12 cellular contexts compared by ENCODE assay signal in genomic region chr1:93876284-93876683, GRCh38. TPM values are rescaled to one million over a fixed set of nuclear protein-coding genes. Genes with fewer than 3 reads are reported as not detected.
A peak's percentile ranks its signal among the peaks of the same experiment; 100 is the strongest.
DNase-seq lines count a peak whose midpoint lies in the region; ATAC-seq and TF ChIP-seq lines count a peak whose summit lies in the region.
"Had no signal": no experiment of that assay in that cellular context is flagged by ENCODE, and none has a peak within 500 bp of the region (broad histone marks: within the 10 kb centered on the region; RNA-seq: fewer than 3 reads in every experiment).

No MANE protein-coding gene starts in this region.

- DNase-seq in EH (ENCODE audit: low read depth) (peak; percentile 9), M059J (ENCODE audit: low read depth) (peak; percentile 11), neural progenitor cell (ENCODE audit: low spot score) (no peak), NCI-H1105 treated with DMSO at 0.1 percent for 48 hours (lab: John Stamatoyannopoulos, UW) (no peak), LoVo (ENCODE audit: low spot score) (no peak)
- DNase-seq: activated gamma-delta T cell; DMS79; effector CD8-positive, alpha-beta T cell; NCI-H2029 treated with DMSO at 0.1 percent for 48 hours had no signal

- peaks cover 33% of the 10 kb centered on the region for H3K79me2 ChIP-seq in neural progenitor cell (ENCODE audit: low read depth)

- no peak for ATAC-seq in HG02623 (IDR thresholded peaks at IDR 0.05; ENCODE audit: unreplicated experiment)

- no peak for TF ChIP-seq CTCF in brain (conservative IDR thresholded peaks at IDR 0.05)
- TF ChIP-seq CTCF in neural progenitor cell (IDR thresholded peaks at IDR 0.05) = no peak

- H3K27ac ChIP-seq in neural progenitor cell = no peak overlapping the region
- H3K27ac ChIP-seq: hepatocyte had no signal

- H3K9me3 Mint-ChIP-seq in brain = peaks cover 0 to 2% (median 0%) of the 10 kb centered on the region in 5 experiments
- H3K9me3 Mint-ChIP-seq in neural progenitor cell = no peaks in the 10 kb centered on the region

- H3K4me3 ChIP-seq in neural progenitor cell = no peak overlapping the region
- H3K4me3 ChIP-seq: hepatocyte had no signal

- no peaks in the 10 kb centered on the region for H3K9me3 ChIP-seq in neural progenitor cell (ENCODE audit: low read depth)

- H4K20me1 ChIP-seq in neural progenitor cell (ENCODE audit: low read depth) = peaks cover 12% of the 10 kb centered on the region

- peaks cover 10% of the 10 kb centered on the region for H3K4me1 ChIP-seq in neural progenitor cell

- H3K27ac Mint-ChIP-seq in brain = peak overlapping the region in 1 of 5 experiments; percentile 31
- H3K27ac Mint-ChIP-seq in neural progenitor cell = no peak overlapping the region

- peak overlapping the region; percentile 16 for H3K4me2 ChIP-seq in neural progenitor cell
- H3K4me2 ChIP-seq: hepatocyte had no signal

- H3K27me3 Mint-ChIP-seq in brain (no peaks in the 10 kb centered on the region), neural progenitor cell (ENCODE audit: insufficient read depth, low read depth) (no peaks in the 10 kb centered on the region)

- no peak overlapping the region for H2AFZ ChIP-seq in neural progenitor cell (replicated peaks)
- H2AFZ ChIP-seq: hepatocyte had no signal

- peaks cover 36% of the 10 kb centered on the region for H3K36me3 ChIP-seq in neural progenitor cell

- H3K27me3 ChIP-seq in neural progenitor cell = no peaks in the 10 kb centered on the region
- H3K27me3 ChIP-seq: hepatocyte had no signal

- H3K4me1 Mint-ChIP-seq in brain = peaks cover 36% of the 10 kb centered on the region
- peaks cover 12% of the 10 kb centered on the region for H3K4me1 Mint-ChIP-seq in neural progenitor cell

- H3K36me3 Mint-ChIP-seq in brain (peaks cover 46% of the 10 kb centered on the region), neural progenitor cell (peaks cover 23% of the 10 kb centered on the region)

- peaks cover 23% of the 10 kb centered on the region for H3F3A ChIP-seq in neural progenitor cell (ENCODE audit: low read depth)

- no peak overlapping the region for H3K9ac ChIP-seq in neural progenitor cell

- H3K4me3 Mint-ChIP-seq in brain (peak overlapping the region; percentile 93 to 96 (median 94)), neural progenitor cell (peak overlapping the region; percentile 19)

RNA-seq across cellular contexts. Expression of gene DNTTIP2, which starts 2.7 kb away (rescaled TPM):
- 26.7 and 50.1 TPM in 2 replicates for total RNA-seq in M059J (2014; rRNA removed; shearing (Covaris generic))
- polyA plus RNA-seq in brain (ENCODE audit: insufficient read depth, low read depth, low replicate concordance) = 12.7 TPM
- 36.1 and 62.5 TPM in 2 replicates for total RNA-seq in neural progenitor cell (ENCODE audit: low replicate concordance)

RNA-seq across cellular contexts. Expression of gene GCLM, which starts 32.9 kb away (rescaled TPM):
- total RNA-seq in M059J (2014; rRNA removed; shearing (Covaris generic)) = 19.8 and 27.4 TPM in 2 replicates
- 9.3 TPM for polyA plus RNA-seq in brain (ENCODE audit: insufficient read depth, low read depth, low replicate concordance)
- total RNA-seq in neural progenitor cell (ENCODE audit: low replicate concordance) = 3.7 and 4.8 TPM in 2 replicates

Comparison
In these comparisons a context has a peak if more than half of its experiments do, and no peak if none do; other contexts are left out.
1. DNase-seq: peak in EH (single experiment) and M059J (single experiment); none in neural progenitor cell (single experiment), NCI-H1105 treated with DMSO at 0.1 percent for 48 hours (single experiment) and LoVo (single experiment).